15 cellular contexts compared by ENCODE assay signal in the genomic region with DNA sequence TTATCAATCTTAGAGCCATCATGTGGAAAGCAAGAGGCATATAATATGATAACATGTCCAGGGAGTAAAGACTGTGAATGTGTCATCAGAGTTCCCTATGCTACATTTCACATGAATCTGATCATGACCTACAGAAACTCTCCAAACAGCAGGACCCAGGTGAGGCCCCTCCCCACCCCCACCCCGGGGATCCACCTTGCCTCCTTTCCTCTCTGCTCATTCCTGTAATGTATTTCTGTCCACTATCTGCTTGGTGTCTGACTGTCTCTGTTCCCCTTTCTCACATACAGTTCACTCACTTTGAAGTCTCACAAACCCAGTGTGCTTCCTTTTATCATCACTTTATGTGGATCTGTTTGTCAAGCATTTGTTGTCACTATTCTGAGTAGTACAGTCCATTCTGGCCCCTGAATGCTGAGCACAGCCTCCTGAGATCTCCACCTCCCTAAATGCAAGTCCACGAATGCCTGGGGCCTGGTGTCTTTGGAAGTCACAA.
DNase-seq lines count a peak whose midpoint lies in the region; ATAC-seq and TF ChIP-seq lines count a peak whose summit lies in the region.
"Had no signal": no experiment of that assay in that cellular context is flagged by ENCODE, and none has a peak within 500 bp of the region (broad histone marks: within the 10 kb centered on the region; RNA-seq: fewer than 3 reads in every experiment).

No MANE protein-coding gene starts in this region.

- DNase-seq in RWPE1 (ENCODE audit: low spot score) (no peak), upper lobe of left lung (no peak), NCI-H2107 treated with DMSO at 0.1 percent for 48 hours (lab: John Stamatoyannopoulos, UW; ENCODE audit: unreplicated experiment) (no peak), OCI-M2 (lab: John Stamatoyannopoulos, UW; ENCODE audit: unreplicated experiment) (no peak)
- DNase-seq: activated CD4-positive, alpha-beta T cell treated with anti-CD3 and anti-CD28 coated beads for 36 hours; activated gamma-delta T cell; AML-193; GM23248; heart right ventricle; left ventricle myocardium superior; NCI-H1694 had no signal

- H3K4me3 ChIP-seq in upper lobe of left lung: no peak overlapping the region
- H3K4me3 ChIP-seq: GM23248, heart right ventricle had no signal

- CTCF ChIA-PET in RWPE1 (lab: Yijun Ruan, JAX): no interaction called here

- H3K36me3 ChIP-seq in upper lobe of left lung: no peaks in the 10 kb centered on the region
- H3K36me3 ChIP-seq: heart right ventricle had no signal

- no peak overlapping the region for H3K27ac ChIP-seq in RWPE1
- H3K27ac ChIP-seq in upper lobe of left lung: no peak overlapping the region
- H3K27ac ChIP-seq: GM23248, heart right ventricle had no signal

- POLR2A ChIA-PET in RWPE1 (lab: Yijun Ruan, JAX; ENCODE audit: low non-redundant PET): no interaction called here

- H3K4me1 ChIP-seq in upper lobe of left lung: no peaks in the 10 kb centered on the region
- H3K4me1 ChIP-seq: heart right ventricle had no signal

- WGBS in upper lobe of left lung, 2 donors: 68 to 85% methylated on average over 2 of the region's 2 CpGs

- TF ChIP-seq EP300 in upper lobe of left lung (IDR thresholded peaks at IDR 0.05): no peak

- no peak for TF ChIP-seq POLR2A in GM18505 (IDR thresholded peaks at IDR 0.05; ENCODE audit: borderline replicate concordance, extremely low read depth, insufficient read depth, insufficient read length)
- TF ChIP-seq POLR2A in upper lobe of left lung (IDR thresholded peaks at IDR 0.05): no peak

- ATAC-seq in GM18505 (IDR thresholded peaks at IDR 0.05; ENCODE audit: unreplicated experiment) (peak; percentile 82), GM21367 (IDR thresholded peaks at IDR 0.05; ENCODE audit: unreplicated experiment) (peak; percentile 50), HG02938 (IDR thresholded peaks at IDR 0.05; ENCODE audit: unreplicated experiment) (peak; percentile 59), HG03575 (IDR thresholded peaks at IDR 0.05; ENCODE audit: extremely low read depth, insufficient number of reproducible peaks, low FRiP score, unreplicated experiment) (peak; percentile 62), upper lobe of left lung (ENCODE audit: low FRiP score in 2 of 2) (no peak)
- ATAC-seq: activated CD4-positive, alpha-beta T cell treated with anti-CD3 and anti-CD28 coated beads for 36 hours; heart right ventricle; left ventricle myocardium superior had no signal

- TF ChIP-seq CTCF in RWPE1 (conservative IDR thresholded peaks at IDR 0.05; ENCODE audit: low read depth) (no peak), upper lobe of left lung (IDR thresholded peaks at IDR 0.05) (no peak)

- H3K9me3 ChIP-seq in upper lobe of left lung: no peaks in the 10 kb centered on the region

- H3K27me3 ChIP-seq in upper lobe of left lung: no peaks in the 10 kb centered on the region

Comparison
In these comparisons a context has a peak if more than half of its experiments do, and no peak if none do; other contexts are left out.
1. ATAC-seq: peak in GM18505 (single experiment), GM21367 (single experiment), HG02938 (single experiment) and HG03575 (single experiment); none in upper lobe of left lung (0 of 2).